8 cellular contexts compared by ENCODE assay signal in the genomic region with DNA sequence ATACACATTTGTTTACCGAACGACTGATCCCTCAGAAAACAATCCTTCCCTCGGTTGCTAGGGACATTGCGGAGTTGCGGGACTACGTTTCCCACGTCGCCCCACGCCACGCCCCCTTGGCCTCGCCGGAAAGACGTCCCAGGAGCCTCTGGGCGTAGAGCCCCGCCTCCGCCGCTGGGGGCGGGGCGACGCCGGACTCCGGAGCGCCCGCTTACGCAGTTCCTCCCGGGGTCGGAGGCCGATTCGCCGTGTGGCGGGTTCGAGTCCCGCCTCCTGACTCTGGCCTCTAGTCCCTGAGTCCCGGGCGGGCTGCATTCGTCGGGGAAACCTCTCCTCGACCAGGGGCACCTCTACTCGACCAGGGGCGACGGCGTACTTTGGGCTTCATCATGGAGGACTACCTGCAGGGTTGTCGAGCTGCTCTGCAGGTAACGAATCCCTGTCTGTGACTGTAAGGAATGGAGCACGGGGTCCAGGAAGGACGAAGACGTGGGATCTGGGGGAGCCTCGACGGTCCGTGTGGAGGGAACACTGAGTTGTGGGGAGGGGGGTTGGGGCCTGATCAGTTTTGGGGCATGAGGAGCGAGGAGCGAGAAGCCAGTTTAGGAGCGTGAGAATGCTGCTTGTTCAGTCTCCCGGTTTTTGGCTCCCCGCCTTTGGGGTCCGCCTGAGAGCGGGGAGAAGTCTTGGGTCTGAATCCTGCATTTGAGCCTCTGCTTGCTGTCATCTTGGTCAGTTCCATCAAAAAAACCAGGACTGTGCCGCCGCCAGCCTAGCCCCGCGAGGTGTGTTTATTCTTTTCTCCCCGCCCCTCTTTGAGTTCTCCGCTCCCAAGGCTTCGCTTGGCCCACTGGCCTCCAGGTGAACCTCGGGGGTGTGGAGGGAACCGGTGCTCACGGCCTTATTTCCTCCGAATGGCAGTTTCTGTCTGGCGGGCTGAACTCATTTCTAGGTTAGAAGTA. TPM values are rescaled to one million over a fixed set of nuclear protein-coding genes. Genes with fewer than 3 reads are reported as not detected.
DNase-seq lines count a peak whose midpoint lies in the region; ATAC-seq and TF ChIP-seq lines count a peak whose summit lies in the region.

Gene PRUNE1 (plus strand): TSS at position 206 of the 962 bp plus-strand sequence. CDS start 184 bp downstream, at position 390.

- peak within 1 kb of the TSS; percentile 88 to 99 (median 95) for H3K4me3 Mint-ChIP-seq in CD4-positive, alpha-beta memory T cell
- peak within 1 kb of the TSS; percentile 98 for H3K4me3 Mint-ChIP-seq in endodermal cell

- peak; percentile 92 to 99 (median 96) for DNase-seq in CD4-positive, alpha-beta memory T cell
- DNase-seq in HuH-7 (ENCODE audit: low spot score): peak; percentile 88
- peak; percentile 90 for DNase-seq in activated CD8-positive, alpha-beta memory T cell treated with anti-CD3 and anti-CD28 coated beads, Interleukin-2, amount 50 U/mL, for 24 hours (ENCODE audit: extremely low read depth)
- DNase-seq in endodermal cell: peak; percentile 98
- peak; percentile 99 for DNase-seq in mesenteric fat pad (ENCODE audit: low spot score)
- DNase-seq in stimulated activated CD8-positive, alpha-beta memory T cell treated with anti-CD3 and anti-CD28 coated beads, Interleukin-15, amount 100 ng/mL, for 1 hour (ENCODE audit: low read depth): peak; percentile 94

- peaks cover 49 to 93% (median 71%) of the 10 kb centered on the region in 4 donors for H3K4me1 Mint-ChIP-seq in CD4-positive, alpha-beta memory T cell
- H3K4me1 Mint-ChIP-seq in endodermal cell: peaks cover 34% of the 10 kb centered on the region

- CTCF ChIA-PET in CD4-positive, alpha-beta memory T cell (lab: Charles Lee; ENCODE audit: partially characterized antibody): interaction anchor here (1.5 to 4.9 kb wide), 2 partner anchors 9 to 16 kb away, joined by 3 to 18 read pairs; no protein-coding TSS in a partner anchor

- H3K4me3 ChIP-seq in CD4-positive, alpha-beta memory T cell (ENCODE audit: low read length in 2 of 2): peak within 1 kb of the TSS; percentile 74 to 92
- peak within 1 kb of the TSS; percentile 72 for H3K4me3 ChIP-seq in OCI-LY1 (ENCODE audit: low read depth, low read length, poor library complexity, severe bottlenecking)
- H3K4me3 ChIP-seq in endodermal cell (ENCODE audit: low read length): peak within 1 kb of the TSS; percentile 97

- 1 to 3% methylated on average over 52 to 69 of the region's 69 CpGs for WGBS in endodermal cell (ENCODE audit: insufficient coverage in 1 of 2, insufficient read length in 1 of 2), 2 experiments

- no peaks in the 10 kb centered on the region for H3K27me3 Mint-ChIP-seq in CD4-positive, alpha-beta memory T cell
- no peaks in the 10 kb centered on the region for H3K27me3 Mint-ChIP-seq in endodermal cell (ENCODE audit: insufficient read depth)

- H3K4me2 ChIP-seq in OCI-LY1 (ENCODE audit: low read length): peak within 1 kb of the TSS; percentile 70

- no peaks in the 10 kb centered on the region for H4K20me1 ChIP-seq in OCI-LY1 (ENCODE audit: insufficient read depth, low read length)

- ATAC-seq in GM21367 (IDR thresholded peaks at IDR 0.05; ENCODE audit: unreplicated experiment): peak; percentile 55

- POLR2A ChIA-PET in CD4-positive, alpha-beta memory T cell (lab: Charles Lee; ENCODE audit: partially characterized antibody): interaction anchor here (0.6 to 3.4 kb wide), 5 partner anchors 28 to 158 kb away, joined by 3 to 18 read pairs (median 4); partner anchors contain the start of gene CDC42SE1

- H3K9me3 Mint-ChIP-seq in CD4-positive, alpha-beta memory T cell: no peaks in the 10 kb centered on the region
- no peaks in the 10 kb centered on the region for H3K9me3 Mint-ChIP-seq in endodermal cell

- no peaks in the 10 kb centered on the region for H3F3A ChIP-seq in OCI-LY1 (ENCODE audit: insufficient read depth, low read length)

- no peaks in the 10 kb centered on the region for H3K79me2 ChIP-seq in OCI-LY1 (ENCODE audit: insufficient read depth, low read length)

- H3K36me3 Mint-ChIP-seq in CD4-positive, alpha-beta memory T cell: peaks cover 6 to 30% of the 10 kb centered on the region in 2 donors
- no peaks in the 10 kb centered on the region for H3K36me3 Mint-ChIP-seq in endodermal cell (ENCODE audit: low read depth)

- TF ChIP-seq CTCF in OCI-LY1 (IDR thresholded peaks at IDR 0.05; ENCODE audit: low read length) (no peak), endodermal cell (conservative IDR thresholded peaks at IDR 0.05) (no peak)

- peak within 1 kb of the TSS; percentile 88 for H3K27ac ChIP-seq in CD4-positive, alpha-beta memory T cell (ENCODE audit: low read depth, low read length)
- H3K27ac ChIP-seq in OCI-LY1 (ENCODE audit: low read depth, low read length, poor library complexity, severe bottlenecking) (peak within 1 kb of the TSS; percentile 68), endodermal cell (ENCODE audit: low read depth, low read length) (peak within 1 kb of the TSS; percentile 88)

- intact Hi-C loops in CD4-positive, alpha-beta memory T cell (cut with micrococcal nuclease): loop anchor here (1.0 to 5.0 kb wide), 8 partner anchors 40 to 646 kb away; partner anchors contain the start of genes ARNT, GABPB2, RPRD2 and SETDB1

- no peaks in the 10 kb centered on the region for H3K9me3 ChIP-seq in CD4-positive, alpha-beta memory T cell (ENCODE audit: control insufficient read depth in 1 of 2, low read length in 2 of 2)
- no peaks in the 10 kb centered on the region for H3K9me3 ChIP-seq in OCI-LY1 (ENCODE audit: low read length)
- H3K9me3 ChIP-seq in endodermal cell (ENCODE audit: control insufficient read depth, low read length): no peaks in the 10 kb centered on the region

- no peaks in the 10 kb centered on the region for H3K27me3 ChIP-seq in CD4-positive, alpha-beta memory T cell (ENCODE audit: insufficient read depth, low read length)
- H3K27me3 ChIP-seq in OCI-LY1 (ENCODE audit: insufficient read depth, low read length): no peaks in the 10 kb centered on the region
- H3K27me3 ChIP-seq in endodermal cell (ENCODE audit: control insufficient read depth, insufficient read depth, low read length, poor library complexity, severe bottlenecking): no peaks in the 10 kb centered on the region

- H3K4me1 ChIP-seq in CD4-positive, alpha-beta memory T cell (ENCODE audit: insufficient read depth, low read length): peaks cover 65% of the 10 kb centered on the region
- H3K4me1 ChIP-seq in OCI-LY1 (ENCODE audit: insufficient read depth, low read length, severe bottlenecking) (peaks cover 49% of the 10 kb centered on the region), endodermal cell (ENCODE audit: control insufficient read depth, insufficient read depth, low read length) (peaks cover 9% of the 10 kb centered on the region)

- peak within 1 kb of the TSS; percentile 90 to 100 (median 99) for H3K27ac Mint-ChIP-seq in CD4-positive, alpha-beta memory T cell
- peak within 1 kb of the TSS; percentile 97 for H3K27ac Mint-ChIP-seq in endodermal cell

- no peaks in the 10 kb centered on the region for H3K9me2 ChIP-seq in OCI-LY1 (ENCODE audit: low read depth, low read length)

- peak within 1 kb of the TSS; percentile 48 for H2AFZ ChIP-seq in OCI-LY1 (ENCODE audit: low read length)

- H3K9ac ChIP-seq in OCI-LY1 (ENCODE audit: low read length) (peak within 1 kb of the TSS; percentile 76), endodermal cell (ENCODE audit: extremely low read depth, low read length, poor library complexity, severe bottlenecking) (peak within 1 kb of the TSS; percentile 85)

- H3K36me3 ChIP-seq in CD4-positive, alpha-beta memory T cell (ENCODE audit: insufficient read depth, low read length): no peaks in the 10 kb centered on the region
- H3K36me3 ChIP-seq in OCI-LY1 (ENCODE audit: insufficient read depth, low read length): no peaks in the 10 kb centered on the region
- no peaks in the 10 kb centered on the region for H3K36me3 ChIP-seq in endodermal cell (ENCODE audit: control insufficient read depth, insufficient read depth, low read length)

RNA-seq across cellular contexts. Expression of gene PRUNE1, which starts in this region (rescaled TPM):
- total RNA-seq in CD4-positive, alpha-beta memory T cell: 10 to 100 TPM; 35.0 to 38.9 TPM
- polyA plus RNA-seq in CD4-positive, alpha-beta memory T cell: 10 to 100 TPM; 52.6 to 59.0 TPM
- total RNA-seq in endodermal cell: 10 to 100 TPM; 23.8 to 29.3 TPM
- polyA plus RNA-seq in endodermal cell (2013, experiment 1 of 2): 25.6 TPM
- 22.5 TPM for polyA plus RNA-seq in endodermal cell (2013, experiment 2 of 2)
- 14.4 TPM for total RNA-seq in mesenteric fat pad

Comparison
In these comparisons a context has a peak if more than half of its experiments do, and no peak if none do; other contexts are left out.
1. Peak in every context shown above with its lines: DNase-seq, ATAC-seq, H3K4me3 ChIP-seq and H3K27ac ChIP-seq.